In the genomic region with DNA sequence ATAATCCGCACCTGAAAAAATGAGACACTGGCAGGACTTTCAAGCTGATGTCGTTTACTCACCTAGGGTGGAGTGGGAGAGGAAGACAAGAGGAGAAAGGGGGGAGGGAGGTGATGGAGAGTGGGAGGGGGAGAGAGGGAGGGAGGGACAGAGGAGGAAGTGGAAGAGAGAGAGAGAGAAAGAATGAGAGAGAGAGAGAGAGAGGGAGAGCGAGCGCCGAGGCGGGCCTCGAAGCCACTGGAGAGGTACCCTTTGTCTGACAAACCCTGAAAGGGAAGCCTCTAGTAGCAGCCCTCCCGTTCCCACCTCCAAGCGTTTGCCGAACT, we compare ENCODE assay signal across 12 cellular contexts. TPM values are rescaled to one million over a fixed set of nuclear protein-coding genes. Genes with fewer than 3 reads are reported as not detected.
DNase-seq lines count a peak whose midpoint lies in the region; ATAC-seq and TF ChIP-seq lines count a peak whose summit lies in the region.
"Had no signal": no experiment of that assay in that cellular context is flagged by ENCODE, and none has a peak within 500 bp of the region (broad histone marks: within the 10 kb centered on the region; RNA-seq: fewer than 3 reads in every experiment).

No MANE protein-coding gene starts in this region.

- H3K4me1 ChIP-seq in HUES48 (ENCODE audit: control insufficient read depth, insufficient read depth, low read length) (peaks cover 18% of the 10 kb centered on the region), smooth muscle cell (ENCODE audit: low read depth) (peaks cover 12% of the 10 kb centered on the region)

- H3K4me2 ChIP-seq in smooth muscle cell, result peak overlapping the region; percentile 99

- H2AFZ ChIP-seq in smooth muscle cell (ENCODE audit: low read depth), result peak overlapping the region; percentile 100

- 6% methylated on average over 2 of the region's 10 CpGs for WGBS in smooth muscle cell (ENCODE audit: low lambda C conversion rate)

- no peak overlapping the region for H3K9ac ChIP-seq in HUES48 (ENCODE audit: low read depth, low read length)
- no peak overlapping the region for H3K9ac ChIP-seq in smooth muscle cell (ENCODE audit: low read depth)

- H3K27me3 ChIP-seq in HUES48 (ENCODE audit: control insufficient read depth, insufficient read depth, low read length), result peaks cover 59% of the 10 kb centered on the region
- peaks cover 39% of the 10 kb centered on the region for H3K27me3 ChIP-seq in smooth muscle cell (ENCODE audit: low read depth)

- no peak for DNase-seq in astrocyte of the cerebellum (ENCODE audit: low read depth)
- no peak for DNase-seq in smooth muscle cell (lab: John Stamatoyannopoulos, UW; ENCODE audit: unreplicated experiment)
- DNase-seq in EL, result no peak
- no peak for DNase-seq in immature natural killer cell
- DNase-seq in germinal center (ENCODE audit: low spot score), result no peak
- DNase-seq: MM.1S, SIG-M5 had no signal

- H3K4me3 Mint-ChIP-seq in immature natural killer cell, result no peak overlapping the region

- no peaks in the 10 kb centered on the region for H4K20me1 ChIP-seq in smooth muscle cell (ENCODE audit: low read depth)

- H3K27ac ChIP-seq in HUES48 (ENCODE audit: low read depth, low read length) (peak overlapping the region; percentile 38), smooth muscle cell (ENCODE audit: low read depth) (no peak overlapping the region)
- H3K27ac ChIP-seq: epithelial cell of prostate had no signal

- no peaks in the 10 kb centered on the region for H3K36me3 ChIP-seq in HUES48 (ENCODE audit: control insufficient read depth, insufficient read depth, low read length)
- H3K36me3 ChIP-seq in smooth muscle cell (ENCODE audit: low read depth), result no peaks in the 10 kb centered on the region

- H3K79me2 ChIP-seq in smooth muscle cell (ENCODE audit: low read depth), result no peaks in the 10 kb centered on the region

- H3K9me3 ChIP-seq in HUES48 (ENCODE audit: control insufficient read depth, insufficient read depth, low read length), result no peaks in the 10 kb centered on the region
- H3K9me3 ChIP-seq in iPS-18c (ENCODE audit: control insufficient read depth, insufficient read depth, low read length), result peaks cover 3% of the 10 kb centered on the region
- H3K9me3 ChIP-seq in smooth muscle cell (replicated peaks; ENCODE audit: low read depth), result no peaks in the 10 kb centered on the region

- peaks cover 5 to 48% (median 16%) of the 10 kb centered on the region in 6 donors for H3K9me3 Mint-ChIP-seq in immature natural killer cell

- no peak for TF ChIP-seq CTCF in astrocyte of the cerebellum (IDR thresholded peaks at IDR 0.05; ENCODE audit: low read depth, low read length, missing control alignments)
- no peak for TF ChIP-seq CTCF in smooth muscle cell (IDR thresholded peaks at IDR 0.05; ENCODE audit: borderline replicate concordance, insufficient read depth, poor library complexity, severe bottlenecking)

- H3K4me1 Mint-ChIP-seq in immature natural killer cell, result peaks cover 0 to 2% of the 10 kb centered on the region in 2 donors

- peaks cover 7% of the 10 kb centered on the region for H3F3A ChIP-seq in smooth muscle cell (ENCODE audit: low read depth)

- peaks cover 5 to 12% (median 8%) of the 10 kb centered on the region in 3 donors for H3K27me3 Mint-ChIP-seq in immature natural killer cell (ENCODE audit: low read depth in 3 of 3)

- H3K4me3 ChIP-seq in HUES48 (ENCODE audit: low read depth, low read length) (peak overlapping the region; percentile 69), astrocyte of the cerebellum (ENCODE audit: low read depth, low read length) (peak overlapping the region; percentile 76), iPS-18c (ENCODE audit: insufficient read depth, low read depth, low read length) (peak overlapping the region; percentile 81; the same call in 1 of the 2 replicates), smooth muscle cell (peak overlapping the region; percentile 85)

- ATAC-seq in GM21526 (IDR thresholded peaks at IDR 0.05; ENCODE audit: low FRiP score, unreplicated experiment), result no peak

- in situ Hi-C loops in astrocyte of the cerebellum (cut with HindIII; ENCODE audit: low sequenced_read_pairs), result no loop called here

- H3K27ac Mint-ChIP-seq in immature natural killer cell, result no peak overlapping the region

- H3K36me3 Mint-ChIP-seq in immature natural killer cell, result peaks cover 0 to 6% (median 3%) of the 10 kb centered on the region in 3 donors

RNA-seq across cellular contexts. Expression of a gene that starts 0.3 kb away (rescaled TPM):
- 9.5 and 11.4 TPM in 2 replicates for total RNA-seq in smooth muscle cell
- polyA plus RNA-seq in smooth muscle cell (2.4 and 3.1 TPM in 2 replicates), immature natural killer cell (not detected)
- total RNA-seq: osteoblast had no signal
